In the genomic region with DNA sequence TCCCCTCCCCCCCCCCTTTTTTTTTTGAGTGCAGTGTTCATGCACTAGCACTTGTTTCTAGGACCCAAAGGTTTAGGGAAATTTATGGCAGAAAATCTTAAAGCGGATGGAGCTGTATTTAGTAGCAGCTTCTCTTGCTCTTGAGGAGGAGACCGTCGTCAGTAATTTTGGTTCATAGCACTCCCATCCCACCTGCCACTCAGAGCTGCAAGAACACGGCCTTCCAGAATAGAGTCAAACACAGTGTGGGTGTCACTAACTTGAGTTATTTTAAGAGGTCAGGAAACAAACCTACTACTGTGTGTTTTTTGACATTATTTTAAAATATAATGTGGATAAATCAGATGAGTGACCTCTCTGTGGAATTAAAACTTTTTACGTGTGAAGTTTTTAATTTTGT, we compare ENCODE assay signal across 19 cellular contexts. TPM values are rescaled to one million over a fixed set of nuclear protein-coding genes. Genes with fewer than 3 reads are reported as not detected.
DNase-seq lines count a peak whose midpoint lies in the region; ATAC-seq and TF ChIP-seq lines count a peak whose summit lies in the region.
"Had no signal": no experiment of that assay in that cellular context is flagged by ENCODE, and none has a peak within 500 bp of the region (broad histone marks: within the 10 kb centered on the region; RNA-seq: fewer than 3 reads in every experiment).

No MANE protein-coding gene starts in this region.

- intact Hi-C loops in dorsolateral prefrontal cortex (cut with DNase I): no loop called here

- no peak overlapping the region for H2AFZ ChIP-seq in Karpas-422 (ENCODE audit: low read length)

- H3K9me2 ChIP-seq in Karpas-422 (replicated peaks; ENCODE audit: insufficient read depth, low read length): no peaks in the 10 kb centered on the region

- no peaks in the 10 kb centered on the region for H3K36me3 Mint-ChIP-seq in T-helper 17 cell (ENCODE audit: low read depth)
- peaks cover 44% of the 10 kb centered on the region for H3K36me3 Mint-ChIP-seq in T-helper 2 cell treated with Interferon-gamma antibody and Interleukin-4, amounts not matched to agents 5 μg/mL and 100 μg/mL, for 36 hours (ENCODE audit: low read depth)

- H4K20me1 ChIP-seq in Karpas-422 (ENCODE audit: insufficient read depth, low read depth, low read length): 0 out of 2 replicates have a peak, but pooled peaks cover 3% of the 10 kb centered on the region

- H3K9me3 ChIP-seq in Karpas-422 (ENCODE audit: low read length) (peaks cover 15% of the 10 kb centered on the region), T-helper 17 cell (ENCODE audit: control insufficient read depth, low read length, poor library complexity, severe bottlenecking) (peaks cover 9% of the 10 kb centered on the region), skeletal muscle tissue (ENCODE audit: control insufficient read depth in 3 of 3, low read length in 3 of 3) (peaks cover 4 to 11% (median 8%) of the 10 kb centered on the region in 3 donors)

- peak overlapping the region; percentile 54 for H3K27ac Mint-ChIP-seq in T-helper 17 cell
- no peak overlapping the region for H3K27ac Mint-ChIP-seq in T-helper 2 cell treated with Interferon-gamma antibody and Interleukin-4, amounts not matched to agents 5 μg/mL and 100 μg/mL, for 36 hours

- H3K4me2 ChIP-seq in Karpas-422 (ENCODE audit: low read depth, low read length, poor library complexity, severe bottlenecking): no peak overlapping the region

- H3K4me1 ChIP-seq in Karpas-422 (ENCODE audit: low read length) (peaks cover 36% of the 10 kb centered on the region), skeletal muscle tissue (ENCODE audit: control insufficient read depth in 3 of 3, insufficient read depth in 3 of 3, low read length in 3 of 3) (peaks cover 38 to 45% (median 43%) of the 10 kb centered on the region in 3 donors)
- H3K4me1 ChIP-seq: BE2C had no signal

- H3K27ac ChIP-seq in Karpas-422 (ENCODE audit: low read length): peak overlapping the region; percentile 48
- peak overlapping the region in 58 of 59 donors; percentile 11 to 85 (median 72) for H3K27ac ChIP-seq in dorsolateral prefrontal cortex
- H3K27ac ChIP-seq in skeletal muscle tissue (ENCODE audit: low read depth, low read length): peak overlapping the region; percentile 36

- H3K9ac ChIP-seq in Karpas-422 (ENCODE audit: low read length) (no peak overlapping the region), skeletal muscle tissue (ENCODE audit: low read depth in 1 of 3, low read length in 3 of 3) (peak overlapping the region in 1 of 3 donors; percentile 21)

- no peaks in the 10 kb centered on the region for H3K27me3 Mint-ChIP-seq in T-helper 17 cell
- no peaks in the 10 kb centered on the region for H3K27me3 Mint-ChIP-seq in T-helper 2 cell treated with Interferon-gamma antibody and Interleukin-4, amounts not matched to agents 5 μg/mL and 100 μg/mL, for 36 hours (ENCODE audit: low read depth)
- H3K27me3 Mint-ChIP-seq: CD4-positive, alpha-beta memory T cell had no signal

- TF ChIP-seq CTCF in dorsolateral prefrontal cortex (IDR thresholded peaks at IDR 0.05 in 54 of 56, conservative IDR thresholded peaks at IDR 0.05 in 2 of 56; ENCODE audit: low read depth in 1 of 56, partially characterized antibody in 56 of 56): no peak

- peaks cover 22% of the 10 kb centered on the region for H3K9me3 Mint-ChIP-seq in T-helper 2 cell treated with Interferon-gamma antibody and Interleukin-4, amounts not matched to agents 5 μg/mL and 100 μg/mL, for 36 hours

- H3K27me3 ChIP-seq in Karpas-422 (ENCODE audit: low read length) (no peaks in the 10 kb centered on the region), dorsolateral prefrontal cortex (no peaks in the 10 kb centered on the region), skeletal muscle tissue (ENCODE audit: control insufficient read depth in 3 of 3, insufficient read depth in 3 of 3, low read length in 3 of 3) (no peaks in the 10 kb centered on the region)
- H3K27me3 ChIP-seq: BE2C had no signal

- H3K4me1 Mint-ChIP-seq in T-helper 17 cell: peaks cover 20% of the 10 kb centered on the region
- H3K4me1 Mint-ChIP-seq in T-helper 2 cell treated with Interferon-gamma antibody and Interleukin-4, amounts not matched to agents 5 μg/mL and 100 μg/mL, for 36 hours (ENCODE audit: low read depth): peaks cover 22% of the 10 kb centered on the region

- H3K4me3 Mint-ChIP-seq in T-helper 17 cell: no peak overlapping the region
- H3K4me3 Mint-ChIP-seq in T-helper 2 cell treated with Interferon-gamma antibody and Interleukin-4, amounts not matched to agents 5 μg/mL and 100 μg/mL, for 36 hours: no peak overlapping the region
- H3K4me3 Mint-ChIP-seq: CD4-positive, alpha-beta memory T cell; H9 had no signal

- peaks cover 67% of the 10 kb centered on the region for H3K79me2 ChIP-seq in Karpas-422 (ENCODE audit: low read length)

- H3K4me3 ChIP-seq in Karpas-422 (ENCODE audit: low read length) (no peak overlapping the region), dorsolateral prefrontal cortex (peak overlapping the region in 22 of 59 donors; percentile 4 to 47 (median 34)), skeletal muscle tissue (ENCODE audit: low read length in 3 of 3) (no peak overlapping the region)

- DNase-seq in Karpas-422 (no peak), T-helper 17 cell (no peak), dorsolateral prefrontal cortex (peak in 2 of 10 donors; percentile 45 to 51), T-helper 1 cell (no peak)
- no peak for DNase-seq in activated CD4-positive, CD25-positive, alpha-beta regulatory T cell treated with anti-CD3 and anti-CD28 coated beads, Interleukin-2, amount 50 U/mL, for 72 hours
- no peak for DNase-seq in T-helper 2 cell treated with Interferon-gamma antibody and Interleukin-4, amounts not matched to agents 5 μg/mL and 100 μg/mL, for 36 hours (ENCODE audit: low spot score)
- DNase-seq: BE2C; CD4-positive, alpha-beta memory T cell; DMS79; H9; IMR-90; Kasumi-1; MM.1S; NCI-H1092 treated with DMSO at 0.1 percent for 48 hours; NCI-H2107; NCI-H345; NCI-H526; SIG-M5 had no signal

- peaks cover 17% of the 10 kb centered on the region for H3K36me3 ChIP-seq in Karpas-422 (ENCODE audit: insufficient read depth, low read length)
- peaks cover 6 to 12% (median 8%) of the 10 kb centered on the region in 3 donors for H3K36me3 ChIP-seq in skeletal muscle tissue (ENCODE audit: control insufficient read depth in 3 of 3, insufficient read depth in 3 of 3, low read length in 3 of 3)

- no peak for ATAC-seq in T-helper 17 cell

RNA-seq across cellular contexts. Expression of gene SEC14L1, which starts 37.3 kb away (rescaled TPM):
- total RNA-seq in Karpas-422 (2014; rRNA removed; shearing (Covaris generic); ENCODE audit: low replicate concordance): 22.6 and 32.0 TPM in 2 replicates
- total RNA-seq in T-helper 17 cell (100 to 1,000 TPM in 1 of 2 donors, 10 to 100 TPM in 1; 96.6 to 140 TPM), dorsolateral prefrontal cortex (100 to 1,000 TPM in 117 of 120 experiments, 10 to 100 TPM in 3; 93.3 to 297 (median 156) TPM), skeletal muscle tissue (83.5 TPM)
